Comparison of ENCODE assay signal across 35 cellular contexts in genomic region chr14:98877065-98877464, GRCh38.
"Had no signal": no experiment of that assay in that cellular context is flagged by ENCODE, and none has a peak within 500 bp of the region (broad histone marks: within the 10 kb centered on the region; RNA-seq: fewer than 3 reads in every experiment).

No MANE protein-coding gene starts in this region.

- H3K27me3 Mint-ChIP-seq: activated B cell treated with CpG ODN at 0.5 μM for 24 hours; activated CD8-positive, alpha-beta memory T cell treated with anti-CD3 and anti-CD28 coated beads, Interleukin-2, amount 10 ng/mL, durations not matched to agents 7 days and 5 days; activated naive CD4-positive, alpha-beta T cell treated with anti-CD3 and anti-CD28 coated beads, Interleukin-2, amount 10 ng/mL, durations not matched to agents 7 days and 5 days; activated naive CD8-positive, alpha-beta T cell treated with anti-CD3 and anti-CD28 coated beads, Interleukin-2, amount 10 ng/mL, durations not matched to agents 7 days and 5 days; T-helper 17 cell had no signal

- H3K36me3 ChIP-seq: ascending aorta, breast epithelium, esophagus squamous epithelium, gastrocnemius medialis, heart left ventricle, WERI-Rb-1 had no signal

- H3K36me3 Mint-ChIP-seq: activated naive CD4-positive, alpha-beta T cell treated with anti-CD3 and anti-CD28 coated beads, Interleukin-2, amount 10 ng/mL, durations not matched to agents 7 days and 5 days had no signal

- H3K27ac ChIP-seq: ascending aorta, breast epithelium, epithelial cell of prostate, esophagus squamous epithelium, gastrocnemius medialis, heart left ventricle, WERI-Rb-1 had no signal

- ATAC-seq: activated CD4-positive, CD25-positive, alpha-beta regulatory T cell treated with anti-CD3 and anti-CD28 coated beads, Interleukin-2, amount 50 U/mL, for 24 hours; activated CD8-positive, alpha-beta memory T cell treated with anti-CD3 and anti-CD28 coated beads, Interleukin-2, amount 10 ng/mL, durations not matched to agents 7 days and 5 days; activated CD8-positive, alpha-beta T cell treated with anti-CD3 and anti-CD28 coated beads, Interleukin-2, amount 10 ng/mL, durations not matched to agents 7 days and 5 days; activated naive CD4-positive, alpha-beta T cell treated with anti-CD3 and anti-CD28 coated beads, Interleukin-2, amount 50 U/mL, for 72 hours; effector memory CD8-positive, alpha-beta T cell; gastrocnemius medialis; heart left ventricle; T-helper 17 cell had no signal

- H3K4me3 Mint-ChIP-seq: activated B cell treated with CpG ODN at 0.5 μM for 24 hours; activated CD8-positive, alpha-beta memory T cell treated with anti-CD3 and anti-CD28 coated beads, Interleukin-2, amount 10 ng/mL, durations not matched to agents 7 days and 5 days; activated CD8-positive, alpha-beta T cell treated with anti-CD3 and anti-CD28 coated beads, Interleukin-2, amount 10 ng/mL, durations not matched to agents 7 days and 5 days; activated naive CD4-positive, alpha-beta T cell treated with anti-CD3 and anti-CD28 coated beads, Interleukin-2, amount 10 ng/mL, durations not matched to agents 7 days and 5 days; activated naive CD8-positive, alpha-beta T cell treated with anti-CD3 and anti-CD28 coated beads, Interleukin-2, amount 10 ng/mL, durations not matched to agents 7 days and 5 days; activated T-helper 1 cell treated with anti-CD3 and anti-CD28 coated beads, Interleukin-12 subunit alpha, Interleukin-12 subunit beta, Interleukin-2, Interleukin-4 antibody, amounts not matched to agents 30 ng/mL and 10 ng/mL and 1 ng/mL, durations not matched to agents 14 hours and 24 hours and 36 hours; brain; effector memory CD8-positive, alpha-beta T cell; T-helper 17 cell; T-helper 2 cell treated with Interferon-gamma antibody and Interleukin-4, amounts not matched to agents 5 μg/mL and 100 μg/mL, for 36 hours had no signal

- H3K9me3 ChIP-seq: breast epithelium, esophagus squamous epithelium had no signal

- H3K27ac Mint-ChIP-seq: activated B cell treated with CpG ODN at 0.5 μM for 24 hours; activated CD8-positive, alpha-beta memory T cell treated with anti-CD3 and anti-CD28 coated beads, Interleukin-2, amount 10 ng/mL, durations not matched to agents 7 days and 5 days; activated CD8-positive, alpha-beta T cell treated with anti-CD3 and anti-CD28 coated beads, Interleukin-2, amount 10 ng/mL, durations not matched to agents 7 days and 5 days; activated naive CD4-positive, alpha-beta T cell treated with anti-CD3 and anti-CD28 coated beads, Interleukin-2, amount 10 ng/mL, durations not matched to agents 7 days and 5 days; activated naive CD4-positive, alpha-beta T cell treated with anti-CD3 and anti-CD28 coated beads, Interleukin-2, amount 50 U/mL, for 72 hours; activated naive CD8-positive, alpha-beta T cell treated with anti-CD3 and anti-CD28 coated beads, Interleukin-2, amount 10 ng/mL, durations not matched to agents 7 days and 5 days; activated T-helper 1 cell treated with anti-CD3 and anti-CD28 coated beads, Interleukin-12 subunit alpha, Interleukin-12 subunit beta, Interleukin-2, Interleukin-4 antibody, amounts not matched to agents 30 ng/mL and 10 ng/mL and 1 ng/mL, durations not matched to agents 14 hours and 24 hours and 36 hours; brain; effector memory CD8-positive, alpha-beta T cell; T-helper 17 cell; T-helper 2 cell treated with Interferon-gamma antibody and Interleukin-4, amounts not matched to agents 5 μg/mL and 100 μg/mL, for 36 hours had no signal

- DNase-seq: activated B cell treated with CpG ODN at 0.5 μM for 24 hours; activated CD4-positive, alpha-beta T cell treated with anti-CD3 and anti-CD28 coated beads for 48 hours; activated CD4-positive, alpha-beta T cell treated with anti-CD3 and anti-CD28 coated beads, Interleukin-2, amount 50 U/mL, for 1 hour; activated CD4-positive, alpha-beta T cell treated with anti-CD3 and anti-CD28 coated beads, Interleukin-2, amount 50 U/mL, for 48 hours; activated CD8-positive, alpha-beta memory T cell treated with anti-CD3 and anti-CD28 coated beads, Interleukin-2, amount 10 ng/mL, durations not matched to agents 7 days and 5 days; activated CD8-positive, alpha-beta memory T cell treated with anti-CD3 and anti-CD28 coated beads, Interleukin-2, amount 50 U/mL, for 4 hours; activated CD8-positive, alpha-beta T cell treated with anti-CD3 and anti-CD28 coated beads, Interleukin-2, amount 10 ng/mL, durations not matched to agents 7 days and 5 days; activated gamma-delta T cell; activated naive CD4-positive, alpha-beta T cell; activated naive CD4-positive, alpha-beta T cell treated with anti-CD3 and anti-CD28 coated beads, Interleukin-2, amount 10 ng/mL, durations not matched to agents 7 days and 5 days; activated naive CD8-positive, alpha-beta T cell treated with anti-CD3 and anti-CD28 coated beads, Interleukin-2, amount 10 ng/mL, durations not matched to agents 7 days and 5 days; activated T-cell treated with anti-CD3 and anti-CD28 coated beads, Interleukin-2, amount 50 U/mL, for 1 hour; activated T-cell treated with anti-CD3 and anti-CD28 coated beads, Interleukin-2, amount 50 U/mL, for 48 hours; caudate nucleus; cortex of kidney; dermis blood vessel endothelial cell; effector CD4-positive, alpha-beta T cell; effector memory CD8-positive, alpha-beta T cell; esophagus squamous epithelium; foreskin fibroblast; gastrocnemius medialis; glutamatergic neuron; heart left ventricle; T-helper 1 cell; T-helper 17 cell; T1000; WERI-Rb-1 had no signal

- H3K27me3 ChIP-seq: ascending aorta, breast epithelium, esophagus squamous epithelium, gastrocnemius medialis had no signal

- H3K4me1 ChIP-seq: ascending aorta, breast epithelium, esophagus squamous epithelium, gastrocnemius medialis, heart left ventricle had no signal

- H3K4me1 Mint-ChIP-seq: activated B cell treated with CpG ODN at 0.5 μM for 24 hours; activated CD8-positive, alpha-beta memory T cell treated with anti-CD3 and anti-CD28 coated beads, Interleukin-2, amount 10 ng/mL, durations not matched to agents 7 days and 5 days; brain had no signal

- H3K4me3 ChIP-seq: ascending aorta, breast epithelium, esophagus squamous epithelium, gastrocnemius medialis, heart left ventricle had no signal
